In genomic region chr6:132797975-132798819, GRCh38 we compare ENCODE assay signal across 9 cellular contexts. TPM values are rescaled to one million over a fixed set of nuclear protein-coding genes. Genes with fewer than 3 reads are reported as not detected.
A peak's percentile ranks its signal among the peaks of the same experiment; 100 is the strongest.
DNase-seq lines count a peak whose midpoint lies in the region; ATAC-seq and TF ChIP-seq lines count a peak whose summit lies in the region.
"Had no signal": no experiment of that assay in that cellular context is flagged by ENCODE, and none has a peak within 500 bp of the region (broad histone marks: within the 10 kb centered on the region; RNA-seq: fewer than 3 reads in every experiment).

SLC18B1 (minus strand) TSS chr6:132798637; CDS start chr6:132798456, 181 bp downstream.

- no peaks in the 10 kb centered on the region for H3K36me3 Mint-ChIP-seq in natural killer cell treated with Interleukin-12 subunit alpha and Interleukin-12 subunit beta and Interleukin-15 and Interleukin-18, amount 100 ng/mL, for 72 hours

- H3K27me3 ChIP-seq in upper lobe of left lung = no peaks in the 10 kb centered on the region

- H3K9me3 ChIP-seq in upper lobe of left lung = no peaks in the 10 kb centered on the region

- peaks cover 0 to 5% (median 2%) of the 10 kb centered on the region in 4 donors for H3K36me3 ChIP-seq in upper lobe of left lung

- DNase-seq in AG08396 (ENCODE audit: low spot score) (peak; percentile 50), OCI-M1 (lab: John Stamatoyannopoulos, UW) (peak; percentile 85), activated gamma-delta T cell (lab: John Stamatoyannopoulos, UW) (peak; percentile 39), foreskin fibroblast (peak in 1 of 2 donors; percentile 73), upper lobe of left lung (peak; percentile 64 to 92)
- peak; percentile 67 for DNase-seq in natural killer cell treated with Interleukin-12 subunit alpha and Interleukin-12 subunit beta and Interleukin-15 and Interleukin-18, amount 100 ng/mL, for 72 hours (ENCODE audit: low spot score)

- TF ChIP-seq EP300 in upper lobe of left lung (IDR thresholded peaks at IDR 0.05) = no peak

- no peaks in the 10 kb centered on the region for H3K9me3 Mint-ChIP-seq in natural killer cell treated with Interleukin-12 subunit alpha and Interleukin-12 subunit beta and Interleukin-15 and Interleukin-18, amount 100 ng/mL, for 72 hours

- no peaks in the 10 kb centered on the region for H3K27me3 Mint-ChIP-seq in natural killer cell treated with Interleukin-12 subunit alpha and Interleukin-12 subunit beta and Interleukin-15 and Interleukin-18, amount 100 ng/mL, for 72 hours

- peak within 1 kb of the TSS in 1 of 2 donors; percentile 62 for H3K27ac Mint-ChIP-seq in natural killer cell treated with Interleukin-12 subunit alpha and Interleukin-12 subunit beta and Interleukin-15 and Interleukin-18, amount 100 ng/mL, for 72 hours

- no peak within 1 kb of the TSS for H3K4me3 Mint-ChIP-seq in natural killer cell treated with Interleukin-12 subunit alpha and Interleukin-12 subunit beta and Interleukin-15 and Interleukin-18, amount 100 ng/mL, for 72 hours

- WGBS in upper lobe of left lung, 2 donors = 0 to 1% methylated on average over 12 to 39 of the region's 39 CpGs

- peak; percentile 44 for ATAC-seq in HG03025 (IDR thresholded peaks at IDR 0.05; ENCODE audit: low FRiP score, unreplicated experiment)
- peak; percentile 82 to 84 for ATAC-seq in natural killer cell treated with Interleukin-12 subunit alpha and Interleukin-12 subunit beta and Interleukin-15 and Interleukin-18, amount 100 ng/mL, for 72 hours
- peak; percentile 87 to 90 for ATAC-seq in upper lobe of left lung (ENCODE audit: low FRiP score in 2 of 2)

- H3K27ac ChIP-seq in upper lobe of left lung = peak within 1 kb of the TSS in 2 of 4 donors; percentile 65 to 83
- H3K27ac ChIP-seq: KMS-11 had no signal

- H3K4me3 ChIP-seq in foreskin fibroblast (ENCODE audit: low read depth in 1 of 2, low read length in 2 of 2) = peak within 1 kb of the TSS; percentile 66 to 83
- peak within 1 kb of the TSS in 3 of 4 donors; percentile 76 to 84 (median 80) for H3K4me3 ChIP-seq in upper lobe of left lung

- H3K4me1 Mint-ChIP-seq in natural killer cell treated with Interleukin-12 subunit alpha and Interleukin-12 subunit beta and Interleukin-15 and Interleukin-18, amount 100 ng/mL, for 72 hours (ENCODE audit: low read depth in 2 of 2) = peaks cover 6 to 14% of the 10 kb centered on the region in 2 donors

- TF ChIP-seq CTCF in foreskin fibroblast (IDR thresholded peaks at IDR 0.05; ENCODE audit: low read depth, low read length) = no peak
- no peak for TF ChIP-seq CTCF in upper lobe of left lung (IDR thresholded peaks at IDR 0.05)

- TF ChIP-seq POLR2A in GM18526 (IDR thresholded peaks at IDR 0.05; ENCODE audit: extremely low read depth, insufficient read length) (peak; percentile 25), upper lobe of left lung (IDR thresholded peaks at IDR 0.05) (peak in 1 of 4 donors; percentile 50)

- peaks cover 0 to 10% (median 6%) of the 10 kb centered on the region in 4 donors for H3K4me1 ChIP-seq in upper lobe of left lung

RNA-seq across cellular contexts. Expression of gene SLC18B1, which starts in this region (rescaled TPM):
- 1 to 10 TPM; 2.9 to 5.6 TPM for total RNA-seq in natural killer cell treated with Interleukin-12 subunit alpha and Interleukin-12 subunit beta and Interleukin-15 and Interleukin-18, amount 100 ng/mL, for 72 hours
- 10 to 100 TPM in 1 of 6 donors, 1 to 10 TPM in 5; 3.6 to 12.0 (median 6.2) TPM for total RNA-seq in upper lobe of left lung
